Comparison of ENCODE assay signal across 22 cellular contexts in the genomic region with DNA sequence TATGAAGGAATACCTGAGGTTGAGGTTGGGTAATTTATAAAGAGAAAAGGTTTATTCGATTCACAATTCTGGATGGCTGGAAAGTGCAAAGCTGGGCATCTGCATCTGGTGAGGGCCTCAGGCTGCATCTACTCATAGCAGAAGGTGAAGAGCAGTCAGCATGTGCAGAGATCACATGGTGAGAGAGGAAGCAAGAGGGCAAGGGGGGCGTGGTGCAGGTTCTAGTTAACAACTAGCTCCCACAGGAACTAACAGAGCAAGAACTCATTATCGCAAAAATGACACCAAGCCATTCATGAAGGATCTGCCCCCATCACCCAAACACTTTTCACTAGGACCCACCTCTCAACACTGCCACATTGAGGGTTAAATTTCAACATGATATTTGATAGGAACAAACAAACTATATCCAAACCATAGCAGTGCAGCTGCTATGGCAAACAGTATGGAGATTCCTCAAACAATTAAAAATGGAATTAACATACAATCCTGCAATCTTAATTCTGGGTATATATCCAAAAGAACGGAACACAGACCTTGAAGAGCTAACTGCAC.
"Had no signal": no experiment of that assay in that cellular context is flagged by ENCODE, and none has a peak within 500 bp of the region (broad histone marks: within the 10 kb centered on the region; RNA-seq: fewer than 3 reads in every experiment).

No MANE protein-coding gene starts in this region.

- H3K27ac ChIP-seq: body of pancreas, epithelial cell of prostate, gastroesophageal sphincter, left ventricle myocardium inferior, neural progenitor cell, spleen, upper lobe of right lung had no signal

- H3K27me3 ChIP-seq: body of pancreas, gastroesophageal sphincter, neural progenitor cell, spleen, upper lobe of right lung had no signal

- H2AFZ ChIP-seq: neural progenitor cell had no signal

- H3K4me2 ChIP-seq: neural progenitor cell had no signal

- DNase-seq: activated CD4-positive, alpha-beta T cell treated with anti-CD3 and anti-CD28 coated beads, Interleukin-2, amount 10 ng/mL, durations not matched to agents 7 days and 5 days; activated CD8-positive, alpha-beta memory T cell treated with anti-CD3 and anti-CD28 coated beads, Interleukin-2, amount 10 ng/mL, durations not matched to agents 7 days and 5 days; activated CD8-positive, alpha-beta T cell treated with anti-CD3 and anti-CD28 coated beads for 36 hours; activated gamma-delta T cell; activated naive CD4-positive, alpha-beta T cell treated with anti-CD3 and anti-CD28 coated beads, Interleukin-2, amount 50 U/mL, for 16 hours; activated naive CD8-positive, alpha-beta T cell treated with anti-CD3 and anti-CD28 coated beads, Interleukin-2, amount 50 U/mL, for 24 hours; activated T-cell treated with anti-CD3 and anti-CD28 coated beads for 4 hours; anterior cingulate cortex; body of pancreas; head of caudate nucleus; hypothalamus; left ventricle myocardium inferior; naive thymus-derived CD8-positive, alpha-beta T cell; retina; spleen; stimulated activated CD4-positive, alpha-beta T cell treated with anti-CD3 and anti-CD28 coated beads, Interleukin-4, amount 100 ng/mL, for 1 hour; stimulated activated naive CD4-positive, alpha-beta T cell; T1000; upper lobe of right lung had no signal

- H3K36me3 ChIP-seq: gastroesophageal sphincter, left ventricle myocardium inferior, neural progenitor cell, spleen, upper lobe of right lung had no signal

- H3K4me3 ChIP-seq: body of pancreas, gastroesophageal sphincter, left ventricle myocardium inferior, neural progenitor cell, spleen, upper lobe of right lung had no signal

- H3K9ac ChIP-seq: neural progenitor cell had no signal

- H3K4me1 ChIP-seq: body of pancreas, gastroesophageal sphincter, left ventricle myocardium inferior, neural progenitor cell, upper lobe of right lung had no signal
